ENCODE assay signal across 28 cellular contexts in the genomic region with DNA sequence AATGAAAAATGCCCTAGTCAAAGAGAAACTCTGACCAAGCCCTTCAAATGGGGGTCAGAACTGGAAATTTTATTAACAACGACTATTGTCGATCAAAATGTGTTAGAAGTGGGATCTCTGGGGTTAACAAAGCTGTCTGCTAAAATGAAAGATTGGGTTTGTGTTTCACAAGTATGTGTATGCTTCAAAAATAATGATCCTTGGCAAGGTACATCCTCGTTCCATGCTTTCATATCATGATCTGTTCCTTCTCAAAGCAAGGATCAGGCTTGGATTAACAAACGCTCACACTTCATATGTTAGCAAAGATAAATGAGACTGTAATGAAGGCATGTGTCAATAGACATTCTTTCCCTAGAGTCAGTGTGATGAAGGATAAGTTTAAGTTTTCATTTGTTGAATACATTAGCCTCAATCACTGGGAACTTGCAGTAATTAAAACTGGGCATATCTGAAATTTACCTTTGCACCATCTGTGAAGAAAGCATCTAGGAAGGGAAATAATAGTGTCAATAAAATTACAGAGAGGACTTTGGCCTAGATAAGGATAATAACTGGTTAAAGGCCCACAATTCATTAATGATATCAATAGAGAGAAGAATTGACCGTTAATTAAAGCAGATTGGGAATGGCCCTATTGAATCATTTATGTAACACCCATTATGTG.
"Had no signal": no experiment of that assay in that cellular context is flagged by ENCODE, and none has a peak within 500 bp of the region (broad histone marks: within the 10 kb centered on the region; RNA-seq: fewer than 3 reads in every experiment).

No MANE protein-coding gene starts in this region.

- H3K27ac ChIP-seq: cardiac muscle cell, epithelial cell of prostate, foreskin keratinocyte, heart right ventricle, lower lobe of right lung, prostate gland, skin epidermis, testis, upper lobe of left lung had no signal

- H3K27me3 ChIP-seq: cardiac muscle cell, foreskin keratinocyte, heart right ventricle, stomach, testis, tibial artery, upper lobe of left lung had no signal

- FAIRE-seq: urothelium cell line had no signal

- H3K4me1 ChIP-seq: foreskin keratinocyte, prostate gland had no signal

- H3K9me3 ChIP-seq: lower lobe of right lung, prostate gland, stomach, testis, tibial artery, upper lobe of left lung had no signal

- ATAC-seq: esophagus mucosa; foreskin keratinocyte; heart right ventricle; left ventricle myocardium superior; lower lobe of right lung; right cardiac atrium; stimulated activated naive B cell treated with anti-CD40 and anti-IgM and Interleukin-4, amounts not matched to agents 10 μg/mL and 1 μg/mL and 100 μg/mL, for 72 hours had no signal

- H3K4me3 ChIP-seq: cardiac muscle cell, coronary artery, heart right ventricle, lower lobe of right lung, prostate gland, skin epidermis, stomach, testis, tibial artery, upper lobe of left lung had no signal

- H3K36me3 ChIP-seq: cardiac muscle cell, lower lobe of right lung, prostate gland, stomach, tibial artery, upper lobe of left lung had no signal

- DNase-seq: dermis blood vessel endothelial cell; foreskin keratinocyte; glutamatergic neuron; heart right ventricle; hippocampal formation; islet precursor cell; kidney glomerular epithelial cell; left ventricle myocardium superior; lower lobe of right lung; naive B cell; nephron progenitor cell; nucleus accumbens; right cardiac atrium; stimulated activated CD4-positive, alpha-beta T cell treated with anti-CD3 and anti-CD28 coated beads, Interleukin-15, amount 100 ng/mL, for 24 hours; stimulated activated CD4-positive, alpha-beta T cell treated with anti-CD3 and anti-CD28 coated beads, Interleukin-2, amount 100 ng/mL, for 48 hours; stimulated activated naive B cell treated with anti-CD40 and anti-IgM and Interleukin-4, amounts not matched to agents 10 μg/mL and 1 μg/mL and 100 μg/mL, for 72 hours; stomach; substantia nigra; testis; tibial artery; upper lobe of left lung had no signal
